Comparison of ENCODE assay signal across 1 cellular context in the genomic region with DNA sequence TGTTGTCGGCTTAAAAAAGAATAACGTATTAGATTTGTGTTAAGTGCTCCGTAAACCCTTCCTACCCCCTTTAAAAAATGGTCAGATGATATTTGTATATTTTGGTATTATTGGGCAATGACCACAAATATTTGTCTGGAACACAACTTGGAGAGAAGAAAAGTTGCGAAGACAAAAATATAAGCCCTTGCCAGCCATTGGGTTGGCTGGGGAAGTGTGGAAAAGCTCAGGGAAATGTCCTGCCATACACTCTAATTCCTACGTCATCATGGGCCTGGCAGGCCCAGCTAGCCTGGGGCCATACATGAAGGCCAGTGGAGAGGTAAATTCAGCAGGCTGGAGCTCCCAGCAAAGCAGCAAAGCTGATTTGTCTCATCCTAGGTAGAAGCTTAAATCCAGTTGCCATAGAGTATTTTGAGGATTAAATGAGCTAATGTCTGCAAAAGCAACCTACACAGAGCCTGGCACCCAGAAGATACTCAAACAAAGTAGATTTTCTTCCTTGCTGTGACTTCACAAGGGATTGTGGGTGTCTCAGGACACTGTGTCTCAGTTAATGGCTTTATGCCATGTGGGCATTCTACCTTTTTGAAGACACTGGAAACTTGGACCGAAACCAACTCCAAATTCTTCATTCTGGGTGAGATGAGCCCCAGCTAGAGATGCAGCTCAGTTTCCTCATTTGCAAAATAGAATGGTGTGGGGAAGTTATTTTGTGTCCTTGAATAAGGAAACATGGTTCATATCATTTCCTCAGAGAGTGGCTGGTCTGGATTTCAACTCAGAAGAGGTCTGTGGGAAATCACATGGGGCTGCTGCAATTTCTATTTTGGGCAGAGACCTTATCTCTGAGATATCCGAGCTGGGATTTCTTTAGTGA.
TF ChIP-seq lines count a peak whose summit lies in the region.

No MANE protein-coding gene starts in this region.

TF ChIP-seq in liver, 16 proteins besides CTCF, POLR2A, EP300 and RAD21 (continued from another document):
- peak in 1 of 2 donors; percentile 26 for TF ChIP-seq HNF4A (conservative IDR thresholded peaks at IDR 0.05)
- TF ChIP-seq, protein P1, sequence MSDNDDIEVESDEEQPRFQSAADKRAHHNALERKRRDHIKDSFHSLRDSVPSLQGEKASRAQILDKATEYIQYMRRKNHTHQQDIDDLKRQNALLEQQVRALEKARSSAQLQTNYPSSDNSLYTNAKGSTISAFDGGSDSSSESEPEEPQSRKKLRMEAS (IDR thresholded peaks at IDR 0.05): peak; percentile 28
- TF ChIP-seq EGR1 (IDR thresholded peaks at IDR 0.05; ENCODE audit: low read depth in 2 of 2): no peak
- no peak for TF ChIP-seq SP1 (IDR thresholded peaks at IDR 0.05)
- TF ChIP-seq FOXA1 (IDR thresholded peaks at IDR 0.05): no peak
- TF ChIP-seq NR2F2 (IDR thresholded peaks at IDR 0.05): no peak
- no peak for TF ChIP-seq FOXA2 (IDR thresholded peaks at IDR 0.05)
- TF ChIP-seq, protein P2, sequence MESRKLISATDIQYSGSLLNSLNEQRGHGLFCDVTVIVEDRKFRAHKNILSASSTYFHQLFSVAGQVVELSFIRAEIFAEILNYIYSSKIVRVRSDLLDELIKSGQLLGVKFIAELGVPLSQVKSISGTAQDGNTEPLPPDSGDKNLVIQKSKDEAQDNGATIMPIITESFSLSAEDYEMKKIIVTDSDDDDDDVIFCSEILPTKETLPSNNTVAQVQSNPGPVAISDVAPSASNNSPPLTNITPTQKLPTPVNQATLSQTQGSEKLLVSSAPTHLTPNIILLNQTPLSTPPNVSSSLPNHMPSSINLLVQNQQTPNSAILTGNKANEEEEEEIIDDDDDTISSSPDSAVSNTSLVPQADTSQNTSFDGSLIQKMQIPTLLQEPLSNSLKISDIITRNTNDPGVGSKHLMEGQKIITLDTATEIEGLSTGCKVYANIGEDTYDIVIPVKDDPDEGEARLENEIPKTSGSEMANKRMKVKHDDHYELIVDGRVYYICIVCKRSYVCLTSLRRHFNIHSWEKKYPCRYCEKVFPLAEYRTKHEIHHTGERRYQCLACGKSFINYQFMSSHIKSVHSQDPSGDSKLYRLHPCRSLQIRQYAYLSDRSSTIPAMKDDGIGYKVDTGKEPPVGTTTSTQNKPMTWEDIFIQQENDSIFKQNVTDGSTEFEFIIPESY (IDR thresholded peaks at IDR 0.05): no peak
TF ChIP-seq in liver: peak in this region for 4.
